Comparison of ENCODE assay signal across 14 cellular contexts in genomic region chr16:24537474-24538337, GRCh38. TPM values are rescaled to one million over a fixed set of nuclear protein-coding genes. Genes with fewer than 3 reads are reported as not detected.
DNase-seq lines count a peak whose midpoint lies in the region; TF ChIP-seq lines count a peak whose summit lies in the region.
"Had no signal": no experiment of that assay in that cellular context is flagged by ENCODE, and none has a peak within 500 bp of the region (broad histone marks: within the 10 kb centered on the region; RNA-seq: fewer than 3 reads in every experiment).

No MANE protein-coding gene starts in this region.

- H3K27ac Mint-ChIP-seq in immature natural killer cell (peak overlapping the region in 5 of 6 donors; percentile 34 to 66 (median 53)), Calu3 (ENCODE audit: unreplicated experiment) (no peak overlapping the region)

- peak; percentile 32 for DNase-seq in BE2C
- DNase-seq in ELR (ENCODE audit: low read depth), result peak; percentile 39
- DNase-seq in SK-N-MC (ENCODE audit: low read depth, low spot score), result peak; percentile 59
- DNase-seq in immature natural killer cell, result no peak
- DNase-seq in Calu3, result no peak
- no peak for DNase-seq in NCI-H446 treated with DMSO at 0.1 percent for 48 hours (lab: John Stamatoyannopoulos, UW)
- no peak for DNase-seq in NCI-H524 (lab: John Stamatoyannopoulos, UW)
- DNase-seq: activated effector memory CD4-positive, alpha-beta T cell treated with anti-CD3 and anti-CD28 coated beads, Interleukin-2, amount 50 U/mL, for 16 hours; DMS79 treated with DMSO at 0.1 percent for 48 hours; HFFc6; midbrain; NCI-H2081 treated with DMSO at 0.1 percent for 48 hours; PC-9 had no signal

- H3K27me3 Mint-ChIP-seq in immature natural killer cell (ENCODE audit: low read depth in 3 of 3), result peaks cover 6 to 13% (median 7%) of the 10 kb centered on the region in 3 donors
- no peaks in the 10 kb centered on the region for H3K27me3 Mint-ChIP-seq in Calu3 (ENCODE audit: unreplicated experiment)

- no peaks in the 10 kb centered on the region for H3K9me3 ChIP-seq in BE2C
- H3K9me3 ChIP-seq in SK-N-MC (ENCODE audit: low read depth, low read length), result no peaks in the 10 kb centered on the region
- H3K9me3 ChIP-seq: esophagus muscularis mucosa had no signal

- intact Hi-C loops in Calu3 (cut with micrococcal nuclease; ENCODE audit: unreplicated experiment), result no loop called here

- CTCF ChIA-PET in Calu3 (lab: Charles Lee), result interaction anchor here (0.5 to 1.5 kb wide), 6 partner anchors 10 to 688 kb away, joined by 3 to 7 read pairs (median 3); no protein-coding TSS in a partner anchor

- no peak for TF ChIP-seq CTCF in BE2C (IDR thresholded peaks at IDR 0.05; ENCODE audit: low read depth, low read length)
- TF ChIP-seq CTCF in Calu3 (IDR thresholded peaks at IDR 0.05; ENCODE audit: unreplicated experiment), result no peak

- no TSS peak for BruUV-seq in Calu3 (replicated peaks; lab: Mats Ljungman, UMichigan)

- peak overlapping the region; percentile 82 for H3K9ac ChIP-seq in SK-N-MC (ENCODE audit: insufficient read length)

- no peaks in the 10 kb centered on the region for H3K9me3 Mint-ChIP-seq in immature natural killer cell
- no peaks in the 10 kb centered on the region for H3K9me3 Mint-ChIP-seq in Calu3 (ENCODE audit: low read depth, unreplicated experiment)
- H3K9me3 Mint-ChIP-seq: HFFc6 had no signal

- H3K4me3 Mint-ChIP-seq in immature natural killer cell (peak overlapping the region; percentile 50 to 69 (median 60)), Calu3 (ENCODE audit: low read depth, unreplicated experiment) (no peak overlapping the region)

- H3K36me3 ChIP-seq in BE2C (peaks cover 7% of the 10 kb centered on the region; the same call in 1 of the 2 replicates), SK-N-MC (ENCODE audit: insufficient read depth, low read length) (peaks cover 16% of the 10 kb centered on the region; the same call in 1 of the 2 replicates)
- H3K36me3 ChIP-seq: esophagus muscularis mucosa had no signal

- H3K4me3 ChIP-seq in BE2C (ENCODE audit: low read depth, low read length) (no peak overlapping the region), SK-N-MC (peak overlapping the region; percentile 85)

- peak overlapping the region; percentile 92 for H3K27ac ChIP-seq in SK-N-MC
- H3K27ac ChIP-seq: PC-9 had no signal

- H3K36me3 Mint-ChIP-seq in immature natural killer cell (no peaks in the 10 kb centered on the region), Calu3 (ENCODE audit: insufficient read depth, unreplicated experiment) (peaks cover 41% of the 10 kb centered on the region)

- no peaks in the 10 kb centered on the region for H3K4me1 ChIP-seq in BE2C

- H3K27me3 ChIP-seq in BE2C, result no peaks in the 10 kb centered on the region
- H3K27me3 ChIP-seq: esophagus muscularis mucosa had no signal

- H3K4me1 Mint-ChIP-seq in immature natural killer cell (peaks cover 30 to 31% of the 10 kb centered on the region in 2 donors), Calu3 (ENCODE audit: low read depth, unreplicated experiment) (peaks cover 14% of the 10 kb centered on the region)

RNA-seq across cellular contexts. Expression of gene RBBP6, which starts 1.7 kb away (rescaled TPM):
- 50.3 TPM for polyA plus RNA-seq in BE2C (2012; ENCODE audit: insufficient read depth, insufficient read length, low read depth)
- 10 to 100 TPM; 16.2 to 31.7 (median 27.6) TPM for polyA plus RNA-seq in immature natural killer cell
- total RNA-seq in Calu3 (2022), result 56.8 and 61.7 TPM in 2 replicates

Comparison
In these comparisons a context has a peak if more than half of its experiments do, and no peak if none do; other contexts are left out.
1. DNase-seq: peak in BE2C (single experiment), ELR (single experiment) and SK-N-MC (single experiment); none in immature natural killer cell (0 of 3), Calu3 (single experiment), NCI-H446 treated with DMSO at 0.1 percent for 48 hours (single experiment) and NCI-H524 (0 of 2).